26 cellular contexts compared by ENCODE assay signal in genomic region chr6:163863565-163863964, GRCh38.
"Had no signal": no experiment of that assay in that cellular context is flagged by ENCODE, and none has a peak within 500 bp of the region (broad histone marks: within the 10 kb centered on the region; RNA-seq: fewer than 3 reads in every experiment).

No MANE protein-coding gene starts in this region.

- H3K9me3 ChIP-seq: SJSA1 had no signal

- DNase-seq: activated B cell treated with CpG ODN at 0.5 μM for 24 hours; activated CD4-positive, alpha-beta T cell treated with anti-CD3 and anti-CD28 coated beads for 1 hour; activated CD4-positive, alpha-beta T cell treated with anti-CD3 and anti-CD28 coated beads, Interleukin-2, amount 10 ng/mL, durations not matched to agents 24 days and 14 days; activated CD4-positive, alpha-beta T cell treated with anti-CD3 and anti-CD28 coated beads, Interleukin-2, amount 50 U/mL, for 48 hours; activated CD8-positive, alpha-beta memory T cell treated with anti-CD3 and anti-CD28 coated beads, Interleukin-2, amount 10 ng/mL, durations not matched to agents 7 days and 5 days; activated gamma-delta T cell; activated naive CD4-positive, alpha-beta T cell treated with anti-CD3 and anti-CD28 coated beads for 36 hours; activated T-cell treated with anti-CD3 and anti-CD28 coated beads, Interleukin-2, amount 50 U/mL, for 24 hours; amygdala; Karpas-422; NCI-H1092 treated with DMSO at 0.1 percent for 48 hours; NCI-H1417 treated with DMSO at 0.1 percent for 48 hours; NCI-H1694; NCI-H2029 treated with DMSO at 0.1 percent for 48 hours; NCI-H345; NCI-H510A; NCI-H526 treated with DMSO at 0.1 percent for 48 hours; NK-92 treated with Interleukin-12 subunit alpha and Interleukin-12 subunit beta, amount 100 ng/mL, for 24 hours; Peyer's patch; SHP77 had no signal

- H3K27ac Mint-ChIP-seq: activated B cell treated with CpG ODN at 0.5 μM for 24 hours; activated CD4-positive, alpha-beta T cell treated with anti-CD3 and anti-CD28 coated beads, Interleukin-2, amount 10 ng/mL, durations not matched to agents 24 days and 14 days; activated CD8-positive, alpha-beta memory T cell treated with anti-CD3 and anti-CD28 coated beads, Interleukin-2, amount 10 ng/mL, durations not matched to agents 7 days and 5 days; activated naive CD4-positive, alpha-beta T cell treated with anti-CD3 and anti-CD28 coated beads for 36 hours; activated naive CD8-positive, alpha-beta T cell; activated T-cell treated with anti-CD3 and anti-CD28 coated beads, Interleukin-2, amount 50 U/mL, for 24 hours; brain; T-helper 1 cell treated with Interleukin-12 subunit alpha and Interleukin-12 subunit beta and Interleukin-4 antibody, amounts not matched to agents 30 μg/mL and 1 μg/mL, for 36 hours had no signal

- H3K27ac ChIP-seq: Peyer's patch, SJSA1 had no signal

- H3K4me1 Mint-ChIP-seq: activated CD4-positive, alpha-beta T cell treated with anti-CD3 and anti-CD28 coated beads, Interleukin-2, amount 10 ng/mL, durations not matched to agents 24 days and 14 days; activated CD8-positive, alpha-beta memory T cell treated with anti-CD3 and anti-CD28 coated beads, Interleukin-2, amount 10 ng/mL, durations not matched to agents 7 days and 5 days; central memory CD8-positive, alpha-beta T cell had no signal

- ATAC-seq: activated CD8-positive, alpha-beta memory T cell treated with anti-CD3 and anti-CD28 coated beads, Interleukin-2, amount 10 ng/mL, durations not matched to agents 7 days and 5 days; SK-N-SH treated with all-trans-retinoic acid at 6 μM for 48 hours had no signal

- H3K4me3 Mint-ChIP-seq: activated B cell treated with CpG ODN at 0.5 μM for 24 hours; activated CD4-positive, alpha-beta T cell treated with anti-CD3 and anti-CD28 coated beads, Interleukin-2, amount 10 ng/mL, durations not matched to agents 24 days and 14 days; activated CD8-positive, alpha-beta memory T cell treated with anti-CD3 and anti-CD28 coated beads, Interleukin-2, amount 10 ng/mL, durations not matched to agents 7 days and 5 days; activated naive CD4-positive, alpha-beta T cell treated with anti-CD3 and anti-CD28 coated beads for 36 hours; activated naive CD8-positive, alpha-beta T cell; activated T-cell treated with anti-CD3 and anti-CD28 coated beads, Interleukin-2, amount 50 U/mL, for 24 hours; central memory CD8-positive, alpha-beta T cell; T-helper 1 cell treated with Interleukin-12 subunit alpha and Interleukin-12 subunit beta and Interleukin-4 antibody, amounts not matched to agents 30 μg/mL and 1 μg/mL, for 36 hours had no signal

- H3K27me3 ChIP-seq: Peyer's patch, SJSA1 had no signal

- H3K4me1 ChIP-seq: Peyer's patch had no signal

- H3K27me3 Mint-ChIP-seq: brain had no signal

- H3K36me3 Mint-ChIP-seq: activated CD8-positive, alpha-beta memory T cell treated with anti-CD3 and anti-CD28 coated beads, Interleukin-2, amount 10 ng/mL, durations not matched to agents 7 days and 5 days; activated naive CD8-positive, alpha-beta T cell; brain had no signal

- H3K9me3 Mint-ChIP-seq: activated B cell treated with CpG ODN at 0.5 μM for 24 hours; activated CD4-positive, alpha-beta T cell treated with anti-CD3 and anti-CD28 coated beads, Interleukin-2, amount 10 ng/mL, durations not matched to agents 24 days and 14 days; activated naive CD4-positive, alpha-beta T cell treated with anti-CD3 and anti-CD28 coated beads for 36 hours; activated T-cell treated with anti-CD3 and anti-CD28 coated beads, Interleukin-2, amount 50 U/mL, for 24 hours; central memory CD8-positive, alpha-beta T cell; T-helper 1 cell treated with Interleukin-12 subunit alpha and Interleukin-12 subunit beta and Interleukin-4 antibody, amounts not matched to agents 30 μg/mL and 1 μg/mL, for 36 hours had no signal
